10 cellular contexts compared by ENCODE assay signal in the genomic region with DNA sequence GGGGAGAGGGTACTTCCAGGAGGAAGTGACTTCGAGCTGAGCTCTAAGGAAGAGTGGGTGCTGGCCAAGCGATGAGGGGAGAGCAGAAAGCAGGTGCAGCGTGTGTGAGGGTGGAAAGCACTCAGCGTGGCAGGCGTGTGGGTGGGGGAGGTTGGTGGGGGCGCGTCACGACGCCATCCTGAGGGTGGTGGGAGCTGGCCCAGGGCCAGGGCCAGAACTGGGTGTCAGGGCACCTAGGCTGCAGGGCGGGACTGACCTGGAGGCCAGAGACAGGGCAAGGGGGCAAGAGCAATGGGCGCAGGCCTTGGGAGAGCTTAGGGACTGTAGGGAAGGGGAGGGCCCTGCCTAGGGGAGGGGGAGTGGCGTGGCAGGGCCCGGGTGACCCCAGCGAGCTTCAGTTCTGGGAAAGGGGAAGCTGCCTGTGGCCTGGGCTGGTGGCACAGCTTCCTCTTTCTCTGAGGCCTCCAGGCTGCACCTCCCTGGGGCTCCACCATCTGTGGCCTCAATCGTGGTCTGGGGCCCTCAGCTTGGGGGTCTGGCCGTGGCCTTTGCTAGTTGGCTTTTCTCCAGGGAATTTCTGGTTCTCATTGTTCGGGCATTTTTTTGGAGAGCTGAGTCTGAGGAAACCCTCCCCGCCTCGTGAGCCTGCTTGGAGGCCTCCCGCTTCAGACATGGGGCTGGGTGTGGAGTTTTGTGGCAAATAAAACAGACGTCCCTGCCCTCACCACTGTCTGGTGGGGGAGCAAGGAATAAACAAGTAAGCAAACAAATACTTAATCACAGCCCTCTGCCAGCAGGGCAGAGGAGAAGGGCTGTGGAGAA. TPM values are rescaled to one million over a fixed set of nuclear protein-coding genes. Genes with fewer than 3 reads are reported as not detected.
DNase-seq lines count a peak whose midpoint lies in the region; ATAC-seq and TF ChIP-seq lines count a peak whose summit lies in the region.
"Had no signal": no experiment of that assay in that cellular context is flagged by ENCODE, and none has a peak within 500 bp of the region (broad histone marks: within the 10 kb centered on the region; RNA-seq: fewer than 3 reads in every experiment).

No MANE protein-coding gene starts in this region.

- H3K9me3 Mint-ChIP-seq in T-helper 2 cell treated with Interferon-gamma antibody and Interleukin-4, amounts not matched to agents 5 μg/mL and 100 μg/mL, for 36 hours = no peaks in the 10 kb centered on the region

- H3K4me2 ChIP-seq in smooth muscle cell = peak overlapping the region; percentile 25

- peaks cover 18% of the 10 kb centered on the region for H3K79me2 ChIP-seq in smooth muscle cell (ENCODE audit: low read depth)

- no peaks in the 10 kb centered on the region for H3K27me3 Mint-ChIP-seq in T-helper 2 cell treated with Interferon-gamma antibody and Interleukin-4, amounts not matched to agents 5 μg/mL and 100 μg/mL, for 36 hours (ENCODE audit: low read depth)

- no peak overlapping the region for H3K9ac ChIP-seq in smooth muscle cell (ENCODE audit: low read depth)

- ATAC-seq in HG02885 (IDR thresholded peaks at IDR 0.05; ENCODE audit: poor library complexity, unreplicated experiment) = peak; percentile 49
- ATAC-seq in Right ventricle myocardium superior (ENCODE audit: poor library complexity) = peak; percentile 50
- ATAC-seq in GM18519 (IDR thresholded peaks at IDR 0.05; ENCODE audit: low FRiP score, unreplicated experiment) = no peak

- no peak for TF ChIP-seq CTCF in smooth muscle cell (IDR thresholded peaks at IDR 0.05; ENCODE audit: borderline replicate concordance, insufficient read depth, poor library complexity, severe bottlenecking)

- H3K4me3 Mint-ChIP-seq in T-helper 2 cell treated with Interferon-gamma antibody and Interleukin-4, amounts not matched to agents 5 μg/mL and 100 μg/mL, for 36 hours = peak overlapping the region; percentile 58

- WGBS in smooth muscle cell (ENCODE audit: low lambda C conversion rate) = 65% methylated on average over 20 of the region's 21 CpGs

- peaks cover 91% of the 10 kb centered on the region for H4K20me1 ChIP-seq in smooth muscle cell (ENCODE audit: low read depth)

- peak overlapping the region; percentile 44 for H3K27ac ChIP-seq in smooth muscle cell (ENCODE audit: low read depth)
- H3K27ac ChIP-seq: 22Rv1, VCaP had no signal

- H3K27ac Mint-ChIP-seq in T-helper 2 cell treated with Interferon-gamma antibody and Interleukin-4, amounts not matched to agents 5 μg/mL and 100 μg/mL, for 36 hours = peak overlapping the region; percentile 60

- H3F3A ChIP-seq in smooth muscle cell (ENCODE audit: low read depth) = no peaks in the 10 kb centered on the region

- no peaks in the 10 kb centered on the region for H3K27me3 ChIP-seq in smooth muscle cell (ENCODE audit: low read depth)

- H3K9me3 ChIP-seq in smooth muscle cell (replicated peaks; ENCODE audit: low read depth) = no peaks in the 10 kb centered on the region

- intact Hi-C loops in Right ventricle myocardium superior (cut with DNase I) = no loop called here

- no peaks in the 10 kb centered on the region for H3K36me3 ChIP-seq in smooth muscle cell (ENCODE audit: low read depth)

- H3K4me1 ChIP-seq in smooth muscle cell (ENCODE audit: low read depth) = peaks cover 5% of the 10 kb centered on the region

- H3K4me3 ChIP-seq in smooth muscle cell = no peak overlapping the region

- H2AFZ ChIP-seq in smooth muscle cell (ENCODE audit: low read depth) = no peak overlapping the region

- DNase-seq in DMS 273 (lab: John Stamatoyannopoulos, UW; ENCODE audit: unreplicated experiment) = peak; percentile 36
- DNase-seq in DMS 273 treated with DMSO at 0.1 percent for 48 hours (lab: John Stamatoyannopoulos, UW) = no peak
- DNase-seq in T-helper 2 cell treated with Interferon-gamma antibody and Interleukin-4, amounts not matched to agents 5 μg/mL and 100 μg/mL, for 36 hours (ENCODE audit: low spot score) = no peak
- peak; percentile 84 for DNase-seq in Right ventricle myocardium superior
- DNase-seq in smooth muscle cell (lab: John Stamatoyannopoulos, UW; ENCODE audit: unreplicated experiment) = no peak
- no peak for DNase-seq in LoVo (ENCODE audit: low spot score)

- peaks cover 6% of the 10 kb centered on the region for H3K36me3 Mint-ChIP-seq in T-helper 2 cell treated with Interferon-gamma antibody and Interleukin-4, amounts not matched to agents 5 μg/mL and 100 μg/mL, for 36 hours (ENCODE audit: low read depth)

- peaks cover 57% of the 10 kb centered on the region for H3K4me1 Mint-ChIP-seq in T-helper 2 cell treated with Interferon-gamma antibody and Interleukin-4, amounts not matched to agents 5 μg/mL and 100 μg/mL, for 36 hours (ENCODE audit: low read depth)

RNA-seq across cellular contexts. Expression of gene RELT, which starts 8.9 kb away (rescaled TPM):
- total RNA-seq in Right ventricle myocardium superior (1.3 TPM), smooth muscle cell (4.3 and 4.8 TPM in 2 replicates)
- 5.5 and 9.4 TPM in 2 replicates for polyA plus RNA-seq in smooth muscle cell

Comparison
In these comparisons a context has a peak if more than half of its experiments do, and no peak if none do; other contexts are left out.
1. DNase-seq: peak in DMS 273 (single experiment) and Right ventricle myocardium superior (single experiment); none in DMS 273 treated with DMSO at 0.1 percent for 48 hours (single experiment), T-helper 2 cell treated with Interferon-gamma antibody and Interleukin-4, amounts not matched to agents 5 μg/mL and 100 μg/mL, for 36 hours (single experiment), smooth muscle cell (single experiment) and LoVo (single experiment).